In genomic region chr19:35134601-35135091, GRCh38 we compare ENCODE assay signal across 1 cellular context.
TF ChIP-seq lines count a peak whose summit lies in the region.

Gene LGI4 (minus strand): TSS chr19:35135059. CDS start chr19:35134680, 379 bp downstream.

TF ChIP-seq in liver, 16 proteins besides CTCF, POLR2A, EP300 and RAD21 (continued from another document):
- no peak for TF ChIP-seq REST (IDR thresholded peaks at IDR 0.05)
- TF ChIP-seq ATF3 (IDR thresholded peaks at IDR 0.05) = no peak
- TF ChIP-seq EGR1 (IDR thresholded peaks at IDR 0.05; ENCODE audit: low read depth in 2 of 2) = no peak
- no peak for TF ChIP-seq NR2F2 (IDR thresholded peaks at IDR 0.05)
- TF ChIP-seq SP1 (IDR thresholded peaks at IDR 0.05) = no peak
- no peak for TF ChIP-seq JUND (IDR thresholded peaks at IDR 0.05)
- no peak for TF ChIP-seq MAX (IDR thresholded peaks at IDR 0.05)
